Comparison of ENCODE assay signal across 21 cellular contexts in genomic region chr2:18156421-18156820, GRCh38.
A peak's percentile ranks its signal among the peaks of the same experiment; 100 is the strongest.
DNase-seq lines count a peak whose midpoint lies in the region; TF ChIP-seq lines count a peak whose summit lies in the region.
"Had no signal": no experiment of that assay in that cellular context is flagged by ENCODE, and none has a peak within 500 bp of the region (broad histone marks: within the 10 kb centered on the region; RNA-seq: fewer than 3 reads in every experiment).

No MANE protein-coding gene starts in this region.

- POLR2A ChIA-PET in HEK293T (lab: Yijun Ruan, JAX) = no interaction called here

- peak overlapping the region; percentile 98 for H3K27ac ChIP-seq in SJCRH30
- H3K27ac ChIP-seq: 22Rv1; A549; BLaER1 treated with 17β-estradiol and CSF1 and Interleukin-3, amounts not matched to agents 10 nM and 100 nM; C4-2B had no signal

- no peaks in the 10 kb centered on the region for H3K27me3 ChIP-seq in SJCRH30
- H3K27me3 ChIP-seq: BLaER1 treated with 17β-estradiol and CSF1 and Interleukin-3, amounts not matched to agents 10 nM and 100 nM had no signal

- CTCF ChIA-PET in HEK293T (lab: Yijun Ruan, JAX) = no interaction called here

- peaks cover 68% of the 10 kb centered on the region for H3K4me1 ChIP-seq in SJCRH30
- H3K4me1 ChIP-seq: A549, Caco-2 had no signal

- no peaks in the 10 kb centered on the region for H3K9me3 ChIP-seq in SJCRH30 (replicated peaks)
- H3K9me3 ChIP-seq: A549; BLaER1 treated with 17β-estradiol and CSF1 and Interleukin-3, amounts not matched to agents 10 nM and 100 nM; Caco-2 had no signal

- DNase-seq in ELF-1 (ENCODE audit: low read depth, low spot score) = peak; percentile 31
- DNase-seq in M059J (ENCODE audit: low read depth) = peak; percentile 21
- peak; percentile 30 to 69 for DNase-seq in SJCRH30
- DNase-seq in islet precursor cell = peak; percentile 79
- no peak for DNase-seq in hepatic stellate cell (ENCODE audit: low spot score)
- DNase-seq in NCI-H2171 (lab: John Stamatoyannopoulos, UW) = no peak
- DNase-seq in HEK293T (ENCODE audit: extremely low spot score) = no peak
- DNase-seq in DMS53 (lab: John Stamatoyannopoulos, UW) = no peak
- DNase-seq: AML-193; Caco-2; Calu3; CD4-positive, alpha-beta T cell; CD8-positive, alpha-beta T cell; DMS79; DND-41; EL; GF-D8 had no signal

- no peaks in the 10 kb centered on the region for H3K36me3 ChIP-seq in SJCRH30
- H3K36me3 ChIP-seq: BLaER1 treated with 17β-estradiol and CSF1 and Interleukin-3, amounts not matched to agents 10 nM and 100 nM had no signal

- H3K4me3 ChIP-seq in SJCRH30 = no peak overlapping the region
- H3K4me3 ChIP-seq: A549; BLaER1 treated with 17β-estradiol and CSF1 and Interleukin-3, amounts not matched to agents 10 nM and 100 nM had no signal

TF ChIP-seq in HEK293T, 16 proteins besides CTCF, POLR2A, EP300 and RAD21:
- TF ChIP-seq SP1 (IDR thresholded peaks at IDR 0.05) (no peak), HDGF (IDR thresholded peaks at IDR 0.05; ENCODE audit: borderline replicate concordance) (no peak), FOXK2 (IDR thresholded peaks at IDR 0.05) (no peak), SUZ12 (IDR thresholded peaks at IDR 0.05) (no peak), CTBP1 (IDR thresholded peaks at IDR 0.05; ENCODE audit: borderline replicate concordance) (no peak), ZNF384 (IDR thresholded peaks at IDR 0.05) (no peak), FOXA1 (IDR thresholded peaks at IDR 0.05) (no peak), ELF4 (IDR thresholded peaks at IDR 0.05) (no peak), BHLHE40 (IDR thresholded peaks at IDR 0.05; ENCODE audit: borderline replicate concordance) (no peak), NFRKB (IDR thresholded peaks at IDR 0.05) (no peak), TARDBP (IDR thresholded peaks at IDR 0.05) (no peak), ARNT (IDR thresholded peaks at IDR 0.05) (no peak), FOXM1 (IDR thresholded peaks at IDR 0.05; ENCODE audit: borderline replicate concordance) (no peak), PKNOX1 (IDR thresholded peaks at IDR 0.05) (no peak), LEF1 (IDR thresholded peaks at IDR 0.05; ENCODE audit: borderline replicate concordance) (no peak), L3MBTL2 (conservative IDR thresholded peaks at IDR 0.05) (no peak)

Comparison
In these comparisons a context has a peak if more than half of its experiments do, and no peak if none do; other contexts are left out.
1. DNase-seq: peak in ELF-1 (single experiment), M059J (single experiment), SJCRH30 (2 of 2) and islet precursor cell (single experiment); none in hepatic stellate cell (single experiment), NCI-H2171 (single experiment), HEK293T (single experiment) and DMS53 (single experiment).